In the genomic region with DNA sequence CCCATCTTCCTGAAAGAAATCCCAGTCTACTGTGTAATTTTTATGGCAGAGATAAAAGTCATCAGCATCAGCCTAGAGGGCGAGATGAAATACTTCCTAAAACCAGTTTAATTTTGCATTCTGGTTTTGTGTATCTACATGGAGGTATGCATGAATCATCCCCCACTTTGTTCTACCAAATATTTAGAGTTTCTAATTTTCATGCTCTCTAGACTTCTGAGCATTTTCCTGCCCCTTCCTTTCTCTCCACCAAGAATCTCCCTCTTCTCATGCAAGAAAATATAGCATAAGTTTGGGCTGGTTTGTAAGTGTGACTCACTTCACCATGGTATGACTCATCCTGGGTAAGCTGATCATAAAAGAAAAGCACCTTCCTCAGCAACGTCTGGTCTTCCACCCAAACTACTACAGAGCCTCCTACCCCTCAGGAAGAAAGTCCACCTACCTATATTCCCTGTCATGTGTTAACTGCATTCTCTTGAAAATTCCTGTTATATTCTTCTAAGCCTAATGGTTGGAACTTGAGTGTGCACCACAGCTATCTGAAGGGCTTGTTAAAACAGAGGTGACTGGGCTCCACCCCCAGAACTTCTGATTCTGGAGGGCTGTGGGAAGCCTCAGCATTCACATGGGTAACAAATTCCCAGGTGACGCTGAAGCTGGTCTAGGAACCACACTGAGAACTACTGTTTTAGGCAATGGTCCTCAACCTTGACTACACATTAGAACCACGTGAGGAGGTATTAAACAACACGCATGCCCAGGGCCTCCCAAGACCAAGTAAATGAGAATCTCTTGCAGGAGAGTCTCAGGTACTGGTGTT, we compare ENCODE assay signal across 8 cellular contexts. TPM values are rescaled to one million over a fixed set of nuclear protein-coding genes. Genes with fewer than 3 reads are reported as not detected.
DNase-seq lines count a peak whose midpoint lies in the region; ATAC-seq and TF ChIP-seq lines count a peak whose summit lies in the region.

No MANE protein-coding gene starts in this region.

- H3K9me3 Mint-ChIP-seq in stimulated activated naive CD8-positive, alpha-beta T cell treated with anti-CD3 and anti-CD28 coated beads, Interleukin-15, amount 100 ng/mL, for 72 hours, result no peaks in the 10 kb centered on the region
- H3K9me3 Mint-ChIP-seq in CD8-positive, alpha-beta memory T cell, result no peaks in the 10 kb centered on the region

- no peaks in the 10 kb centered on the region for H3K36me3 ChIP-seq in MG63
- H3K36me3 ChIP-seq in CD8-positive, alpha-beta memory T cell (ENCODE audit: insufficient read depth, low read length), result no peaks in the 10 kb centered on the region
- no peaks in the 10 kb centered on the region for H3K36me3 ChIP-seq in H7 (replicated peaks; ENCODE audit: control insufficient read depth, insufficient read depth, low read length)
- no peaks in the 10 kb centered on the region for H3K36me3 ChIP-seq in esophagus squamous epithelium

- intact Hi-C loops in esophagus squamous epithelium (cut with DNase I), result no loop called here

- H3K4me1 ChIP-seq in CD8-positive, alpha-beta memory T cell (ENCODE audit: insufficient read depth, low read length), result peaks cover 12% of the 10 kb centered on the region
- H3K4me1 ChIP-seq in esophagus squamous epithelium, result peaks cover 5 to 47% (median 5%) of the 10 kb centered on the region in 3 donors

- H3K27ac ChIP-seq in CD8-positive, alpha-beta memory T cell (ENCODE audit: low read depth, low read length), result no peak overlapping the region
- no peak overlapping the region for H3K27ac ChIP-seq in esophagus squamous epithelium

- H3K4me3 ChIP-seq in MG63 (no peak overlapping the region), H7 (ENCODE audit: insufficient read depth, low read depth, low read length) (no peak overlapping the region), esophagus squamous epithelium (no peak overlapping the region)
- no peak overlapping the region for H3K4me3 ChIP-seq in CD8-positive, alpha-beta memory T cell (ENCODE audit: low read length)

- CTCF ChIA-PET in GM10248 (lab: Yijun Ruan, JAX), result interaction anchor here (1.1 to 2.4 kb wide), 3 partner anchors 11 to 79 kb away, joined by 3 to 6 read pairs (median 5); no protein-coding TSS in a partner anchor
- CTCF ChIA-PET in CD8-positive, alpha-beta memory T cell (lab: Charles Lee), result no interaction called here

- H3K27me3 Mint-ChIP-seq in stimulated activated naive CD8-positive, alpha-beta T cell treated with anti-CD3 and anti-CD28 coated beads, Interleukin-15, amount 100 ng/mL, for 72 hours, result no peaks in the 10 kb centered on the region
- H3K27me3 Mint-ChIP-seq in CD8-positive, alpha-beta memory T cell, result peaks cover 15 to 18% of the 10 kb centered on the region in 2 donors

- no peaks in the 10 kb centered on the region for H3K9me3 ChIP-seq in MG63
- no peaks in the 10 kb centered on the region for H3K9me3 ChIP-seq in CD8-positive, alpha-beta memory T cell (ENCODE audit: low read length)
- no peaks in the 10 kb centered on the region for H3K9me3 ChIP-seq in esophagus squamous epithelium

- H3K4me1 Mint-ChIP-seq in stimulated activated naive CD8-positive, alpha-beta T cell treated with anti-CD3 and anti-CD28 coated beads, Interleukin-15, amount 100 ng/mL, for 72 hours, result peaks cover 24% of the 10 kb centered on the region
- H3K4me1 Mint-ChIP-seq in CD8-positive, alpha-beta memory T cell, result peaks cover 7% of the 10 kb centered on the region in 3 donors

- H3K27ac Mint-ChIP-seq in stimulated activated naive CD8-positive, alpha-beta T cell treated with anti-CD3 and anti-CD28 coated beads, Interleukin-15, amount 100 ng/mL, for 72 hours, result peak overlapping the region in 1 of 2 donors; percentile 11
- no peak overlapping the region for H3K27ac Mint-ChIP-seq in CD8-positive, alpha-beta memory T cell

- TF ChIP-seq CTCF in GM10248 (IDR thresholded peaks at IDR 0.05; ENCODE audit: control extremely low read depth, extremely low read depth, low read depth, missing control alignments) (no peak), esophagus squamous epithelium (IDR thresholded peaks at IDR 0.05) (no peak)

- no peaks in the 10 kb centered on the region for H3K36me3 Mint-ChIP-seq in CD8-positive, alpha-beta memory T cell

- H3K27me3 ChIP-seq in MG63 (no peaks in the 10 kb centered on the region), H7 (ENCODE audit: control insufficient read depth, insufficient read depth, low read length) (no peaks in the 10 kb centered on the region), esophagus squamous epithelium (no peaks in the 10 kb centered on the region)
- peaks cover 5% of the 10 kb centered on the region for H3K27me3 ChIP-seq in CD8-positive, alpha-beta memory T cell (ENCODE audit: insufficient read depth, low read length, poor library complexity, severe bottlenecking)

- H3K4me3 Mint-ChIP-seq in stimulated activated naive CD8-positive, alpha-beta T cell treated with anti-CD3 and anti-CD28 coated beads, Interleukin-15, amount 100 ng/mL, for 72 hours, result peak overlapping the region; percentile 4 to 13
- no peak overlapping the region for H3K4me3 Mint-ChIP-seq in CD8-positive, alpha-beta memory T cell

- POLR2A ChIA-PET in GM10248 (lab: Yijun Ruan, JAX), result no interaction called here
- POLR2A ChIA-PET in CD8-positive, alpha-beta memory T cell (lab: Charles Lee), result no interaction called here

- TF ChIP-seq POLR2A in esophagus squamous epithelium (IDR thresholded peaks at IDR 0.05), result no peak

- peak; percentile 83 for ATAC-seq in GM21825 (IDR thresholded peaks at IDR 0.05; ENCODE audit: unreplicated experiment)
- peak; percentile 96 for ATAC-seq in stimulated activated naive CD8-positive, alpha-beta T cell treated with anti-CD3 and anti-CD28 coated beads, Interleukin-15, amount 100 ng/mL, for 72 hours

- peak; percentile 42 for DNase-seq in GM10248 (ENCODE audit: extremely low spot score)
- peak; percentile 30 for DNase-seq in MG63
- DNase-seq in brain pericyte (ENCODE audit: low read depth, low spot score), result peak; percentile 45
- DNase-seq in stimulated activated naive CD8-positive, alpha-beta T cell treated with anti-CD3 and anti-CD28 coated beads, Interleukin-15, amount 100 ng/mL, for 72 hours, result peak; percentile 28 to 30
- DNase-seq in CD8-positive, alpha-beta memory T cell, result no peak
- DNase-seq in H7, result no peak
- DNase-seq in esophagus squamous epithelium (lab: John Stamatoyannopoulos, UW), result no peak

- 46 to 55% methylated on average over 4 to 5 of the region's 5 CpGs for WGBS in esophagus squamous epithelium, 2 donors

RNA-seq across cellular contexts. Expression of a gene that starts 37.4 kb away (rescaled TPM):
- not detected in 2 replicates for total RNA-seq in MG63 (2014; rRNA removed; shearing (Covaris generic); ENCODE audit: low replicate concordance)
- not detected for total RNA-seq in CD8-positive, alpha-beta memory T cell
- not detected for polyA plus RNA-seq in CD8-positive, alpha-beta memory T cell
- 0.69 and 0.78 TPM in 2 replicates for total RNA-seq in H7 (2014; rRNA removed; shearing (Covaris generic))
- 10 to 100 TPM in 1 of 4 donors, 1 to 10 TPM in 3; 2.6 to 11.1 (median 2.9) TPM for total RNA-seq in esophagus squamous epithelium

Comparison
In these comparisons a context has a peak if more than half of its experiments do, and no peak if none do; other contexts are left out.
1. DNase-seq: peak in GM10248 (single experiment), MG63 (single experiment), brain pericyte (single experiment) and stimulated activated naive CD8-positive, alpha-beta T cell treated with anti-CD3 and anti-CD28 coated beads, Interleukin-15, amount 100 ng/mL, for 72 hours (2 of 2); none in CD8-positive, alpha-beta memory T cell (0 of 5), H7 (single experiment) and esophagus squamous epithelium (single experiment).
2. H3K4me3 Mint-ChIP-seq: peak in stimulated activated naive CD8-positive, alpha-beta T cell treated with anti-CD3 and anti-CD28 coated beads, Interleukin-15, amount 100 ng/mL, for 72 hours (2 of 2); none in CD8-positive, alpha-beta memory T cell (0 of 7).